Comparison of ENCODE assay signal across 30 cellular contexts in the genomic region with DNA sequence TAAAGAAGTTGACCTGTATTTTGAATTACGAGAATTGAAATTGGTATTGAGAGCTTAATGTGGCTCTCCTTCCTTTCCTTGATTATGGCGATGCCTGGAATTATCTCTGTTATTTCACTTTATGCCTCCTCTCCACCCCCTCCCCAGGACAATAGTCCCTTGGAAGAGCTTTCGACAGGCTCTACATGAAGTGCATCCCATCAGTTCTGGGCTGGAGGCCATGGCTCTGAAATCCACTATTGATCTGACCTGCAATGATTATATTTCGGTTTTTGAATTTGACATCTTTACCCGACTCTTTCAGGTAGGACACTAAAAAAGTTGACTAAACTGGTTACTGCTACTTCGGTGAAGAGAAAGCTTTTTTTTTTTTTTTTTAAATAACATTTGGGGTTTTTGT.
"Had no signal": no experiment of that assay in that cellular context is flagged by ENCODE, and none has a peak within 500 bp of the region (broad histone marks: within the 10 kb centered on the region; RNA-seq: fewer than 3 reads in every experiment).

No MANE protein-coding gene starts in this region.

- H3K4me3 Mint-ChIP-seq: activated CD4-positive, alpha-beta memory T cell treated with anti-CD3 and anti-CD28 coated beads for 36 hours; activated CD4-positive, alpha-beta T cell treated with anti-CD3 and anti-CD28 coated beads for 36 hours; activated CD4-positive, alpha-beta T cell treated with anti-CD3 and anti-CD28 coated beads, Interleukin-2, amount 10 ng/mL, durations not matched to agents 24 days and 14 days; activated CD8-positive, alpha-beta memory T cell treated with anti-CD3 and anti-CD28 coated beads, Interleukin-2, amount 10 ng/mL, durations not matched to agents 7 days and 5 days; activated CD8-positive, alpha-beta T cell treated with anti-CD3 and anti-CD28 coated beads, Interleukin-2, amount 10 ng/mL, durations not matched to agents 7 days and 5 days; activated naive CD4-positive, alpha-beta T cell treated with anti-CD3 and anti-CD28 coated beads for 36 hours; activated naive CD4-positive, alpha-beta T cell treated with anti-CD3 and anti-CD28 coated beads, Interleukin-2, amount 50 U/mL, for 24 hours; activated naive CD8-positive, alpha-beta T cell treated with anti-CD3 and anti-CD28 coated beads for 36 hours; activated naive CD8-positive, alpha-beta T cell treated with anti-CD3 and anti-CD28 coated beads, Interleukin-2, amount 50 U/mL, for 24 hours; activated T-helper 1 cell treated with anti-CD3 and anti-CD28 coated beads, Interleukin-12 subunit alpha, Interleukin-12 subunit beta, Interleukin-2, Interleukin-4 antibody, amounts not matched to agents 30 ng/mL and 10 ng/mL and 1 ng/mL, durations not matched to agents 14 hours and 24 hours and 36 hours had no signal

- DNase-seq: activated CD4-positive, alpha-beta memory T cell treated with anti-CD3 and anti-CD28 coated beads for 36 hours; activated CD4-positive, alpha-beta T cell treated with anti-CD3 and anti-CD28 coated beads for 36 hours; activated CD4-positive, alpha-beta T cell treated with anti-CD3 and anti-CD28 coated beads, Interleukin-2, amount 10 ng/mL, durations not matched to agents 24 days and 14 days; activated CD4-positive, CD25-positive, alpha-beta regulatory T cell; activated CD4-positive, CD25-positive, alpha-beta regulatory T cell treated with anti-CD3 and anti-CD28 coated beads, Interleukin-2, amount 50 U/mL, for 72 hours; activated CD8-positive, alpha-beta memory T cell treated with anti-CD3 and anti-CD28 coated beads, Interleukin-2, amount 10 ng/mL, durations not matched to agents 7 days and 5 days; activated CD8-positive, alpha-beta memory T cell treated with anti-CD3 and anti-CD28 coated beads, Interleukin-2, amount 50 U/mL, for 4 hours; activated CD8-positive, alpha-beta T cell treated with anti-CD3 and anti-CD28 coated beads, Interleukin-2, amount 10 ng/mL, durations not matched to agents 7 days and 5 days; activated effector memory CD4-positive, alpha-beta T cell treated with anti-CD3 and anti-CD28 coated beads, Interleukin-2, amount 50 U/mL, for 16 hours; activated naive CD4-positive, alpha-beta T cell treated with anti-CD3 and anti-CD28 coated beads for 36 hours; activated naive CD8-positive, alpha-beta T cell treated with anti-CD3 and anti-CD28 coated beads for 36 hours; activated naive CD8-positive, alpha-beta T cell treated with anti-CD3 and anti-CD28 coated beads, Interleukin-2, amount 50 U/mL, for 24 hours; activated T-cell treated with anti-CD3 and anti-CD28 coated beads, Interleukin-2, amount 50 U/mL, for 1 hour; activated T-cell treated with anti-CD3 and anti-CD28 coated beads, Interleukin-2, amount 50 U/mL, for 48 hours; adrenal gland; amygdala; aorta; body of pancreas; caudate nucleus; colonic mucosa; effector CD8-positive, alpha-beta T cell; erythroblast; foreskin keratinocyte; heart right ventricle; T-helper 2 cell had no signal

- H3K4me1 Mint-ChIP-seq: activated CD8-positive, alpha-beta memory T cell treated with anti-CD3 and anti-CD28 coated beads, Interleukin-2, amount 10 ng/mL, durations not matched to agents 7 days and 5 days had no signal

- ATAC-seq: activated CD4-positive, alpha-beta T cell treated with anti-CD3 and anti-CD28 coated beads for 36 hours; activated CD8-positive, alpha-beta memory T cell treated with anti-CD3 and anti-CD28 coated beads, Interleukin-2, amount 10 ng/mL, durations not matched to agents 7 days and 5 days; activated CD8-positive, alpha-beta T cell treated with anti-CD3 and anti-CD28 coated beads, Interleukin-2, amount 10 ng/mL, durations not matched to agents 7 days and 5 days; activated naive CD8-positive, alpha-beta T cell treated with anti-CD3 and anti-CD28 coated beads, Interleukin-2, amount 50 U/mL, for 24 hours; body of pancreas; foreskin keratinocyte; gastroesophageal sphincter; heart right ventricle had no signal

- H3K27ac Mint-ChIP-seq: activated CD4-positive, alpha-beta memory T cell treated with anti-CD3 and anti-CD28 coated beads for 36 hours; activated CD4-positive, alpha-beta T cell treated with anti-CD3 and anti-CD28 coated beads for 36 hours; activated CD4-positive, alpha-beta T cell treated with anti-CD3 and anti-CD28 coated beads, Interleukin-2, amount 10 ng/mL, durations not matched to agents 24 days and 14 days; activated CD8-positive, alpha-beta memory T cell treated with anti-CD3 and anti-CD28 coated beads, Interleukin-2, amount 10 ng/mL, durations not matched to agents 7 days and 5 days; activated CD8-positive, alpha-beta T cell treated with anti-CD3 and anti-CD28 coated beads, Interleukin-2, amount 10 ng/mL, durations not matched to agents 7 days and 5 days; activated naive CD4-positive, alpha-beta T cell treated with anti-CD3 and anti-CD28 coated beads, Interleukin-2, amount 50 U/mL, for 24 hours; activated naive CD8-positive, alpha-beta T cell treated with anti-CD3 and anti-CD28 coated beads for 36 hours; activated naive CD8-positive, alpha-beta T cell treated with anti-CD3 and anti-CD28 coated beads, Interleukin-2, amount 50 U/mL, for 24 hours; activated T-helper 1 cell treated with anti-CD3 and anti-CD28 coated beads, Interleukin-12 subunit alpha, Interleukin-12 subunit beta, Interleukin-2, Interleukin-4 antibody, amounts not matched to agents 30 ng/mL and 10 ng/mL and 1 ng/mL, durations not matched to agents 14 hours and 24 hours and 36 hours; activated T-helper 2 cell treated with anti-CD3 and anti-CD28 coated beads, Interferon-gamma antibody, Interleukin-2, Interleukin-4, amounts not matched to agents 10 μg/mL and 5 μg/mL and 100 μg/mL, durations not matched to agents 14 hours and 24 hours and 36 hours had no signal

- H3K27me3 Mint-ChIP-seq: activated CD4-positive, alpha-beta memory T cell treated with anti-CD3 and anti-CD28 coated beads for 36 hours; activated CD4-positive, alpha-beta T cell treated with anti-CD3 and anti-CD28 coated beads for 36 hours; activated CD4-positive, alpha-beta T cell treated with anti-CD3 and anti-CD28 coated beads, Interleukin-2, amount 10 ng/mL, durations not matched to agents 24 days and 14 days; activated CD8-positive, alpha-beta memory T cell treated with anti-CD3 and anti-CD28 coated beads, Interleukin-2, amount 10 ng/mL, durations not matched to agents 7 days and 5 days; activated naive CD4-positive, alpha-beta T cell treated with anti-CD3 and anti-CD28 coated beads, Interleukin-2, amount 50 U/mL, for 24 hours; activated naive CD8-positive, alpha-beta T cell treated with anti-CD3 and anti-CD28 coated beads for 36 hours; activated naive CD8-positive, alpha-beta T cell treated with anti-CD3 and anti-CD28 coated beads, Interleukin-2, amount 50 U/mL, for 24 hours had no signal

- H3K27ac ChIP-seq: body of pancreas, colonic mucosa, esophagus muscularis mucosa, foreskin keratinocyte, gastroesophageal sphincter, heart right ventricle had no signal

- H3K9me3 ChIP-seq: adrenal gland, body of pancreas, colonic mucosa, esophagus muscularis mucosa, gastroesophageal sphincter, heart right ventricle had no signal

- H3K27me3 ChIP-seq: adrenal gland, body of pancreas, colonic mucosa, esophagus muscularis mucosa, foreskin keratinocyte, gastroesophageal sphincter, heart right ventricle had no signal

- H3K9me3 Mint-ChIP-seq: activated CD4-positive, alpha-beta memory T cell treated with anti-CD3 and anti-CD28 coated beads for 36 hours; activated CD4-positive, alpha-beta T cell treated with anti-CD3 and anti-CD28 coated beads, Interleukin-2, amount 10 ng/mL, durations not matched to agents 24 days and 14 days; activated naive CD4-positive, alpha-beta T cell treated with anti-CD3 and anti-CD28 coated beads for 36 hours; activated naive CD4-positive, alpha-beta T cell treated with anti-CD3 and anti-CD28 coated beads, Interleukin-2, amount 50 U/mL, for 24 hours; activated naive CD8-positive, alpha-beta T cell treated with anti-CD3 and anti-CD28 coated beads for 36 hours; activated naive CD8-positive, alpha-beta T cell treated with anti-CD3 and anti-CD28 coated beads, Interleukin-2, amount 50 U/mL, for 24 hours; activated T-helper 1 cell treated with anti-CD3 and anti-CD28 coated beads, Interleukin-12 subunit alpha, Interleukin-12 subunit beta, Interleukin-2, Interleukin-4 antibody, amounts not matched to agents 30 ng/mL and 10 ng/mL and 1 ng/mL, durations not matched to agents 14 hours and 24 hours and 36 hours; activated T-helper 2 cell treated with anti-CD3 and anti-CD28 coated beads, Interferon-gamma antibody, Interleukin-2, Interleukin-4, amounts not matched to agents 10 μg/mL and 5 μg/mL and 100 μg/mL, durations not matched to agents 14 hours and 24 hours and 36 hours had no signal
